Comparison of ENCODE assay signal across 17 cellular contexts in genomic region chr10:114195079-114195478, GRCh38. TPM values are rescaled to one million over a fixed set of nuclear protein-coding genes. Genes with fewer than 3 reads are reported as not detected.
DNase-seq lines count a peak whose midpoint lies in the region; ATAC-seq and TF ChIP-seq lines count a peak whose summit lies in the region.
"Had no signal": no experiment of that assay in that cellular context is flagged by ENCODE, and none has a peak within 500 bp of the region (broad histone marks: within the 10 kb centered on the region; RNA-seq: fewer than 3 reads in every experiment).

No MANE protein-coding gene starts in this region.

- H3K4me3 Mint-ChIP-seq in T-cell (no peak overlapping the region), Caco-2 (ENCODE audit: unreplicated experiment) (no peak overlapping the region)

- no peak for TF ChIP-seq CTCF in GM06990 (IDR thresholded peaks at IDR 0.05; ENCODE audit: insufficient read depth, low read length, poor library complexity, severe bottlenecking)
- TF ChIP-seq CTCF in Caco-2 (IDR thresholded peaks at IDR 0.05; ENCODE audit: insufficient read depth in 1 of 2, low read depth in 1 of 2, low read length in 1 of 2, severe bottlenecking in 1 of 2, unreplicated experiment in 1 of 2), result no peak

- H3K4me3 ChIP-seq in GM06990 (replicated peaks; ENCODE audit: low read depth, low read length) (no peak overlapping the region), Caco-2 (ENCODE audit: low read depth, low read length) (no peak overlapping the region)
- H3K4me3 ChIP-seq: left lung, ovary, vagina had no signal

- no TSS peak for BruUV-seq in Caco-2 (replicated peaks; lab: Mats Ljungman, UMichigan)

- POLR2A ChIA-PET in T-cell (lab: Charles Lee), result no interaction called here
- POLR2A ChIA-PET in Caco-2 (lab: Charles Lee), result no interaction called here

- intact Hi-C loops in Caco-2 (cut with micrococcal nuclease; ENCODE audit: unreplicated experiment), result no loop called here

- H3K27me3 ChIP-seq in GM06990 (replicated peaks; ENCODE audit: control insufficient read depth, insufficient read depth, low read length) (no peaks in the 10 kb centered on the region), Caco-2 (replicated peaks; ENCODE audit: control insufficient read depth, insufficient read depth, low read length) (no peaks in the 10 kb centered on the region)
- H3K27me3 ChIP-seq: left lung, ovary, vagina had no signal

- CTCF ChIA-PET in T-cell (lab: Charles Lee) (interaction anchor here in 1 of 2 donors (0.6 kb wide), 1 partner anchor 12 kb away, joined by 3 read pairs; no protein-coding TSS in a partner anchor), Caco-2 (lab: Charles Lee) (interaction anchor here (0.6 kb wide), 2 partner anchors 18 to 77 kb away, joined by 3 read pairs; no protein-coding TSS in a partner anchor)

- no peaks in the 10 kb centered on the region for H3K9me3 ChIP-seq in Caco-2
- H3K9me3 ChIP-seq: left lung, ovary, vagina had no signal

- H3K4me1 Mint-ChIP-seq in T-cell, result peaks cover 0 to 7% (median 3%) of the 10 kb centered on the region in 3 donors
- H3K4me1 Mint-ChIP-seq in Caco-2 (ENCODE audit: low read depth, unreplicated experiment), result peaks cover 11% of the 10 kb centered on the region

- H3K27me3 Mint-ChIP-seq in T-cell (peaks cover 16 to 43% of the 10 kb centered on the region in 2 donors), Caco-2 (ENCODE audit: insufficient read depth, unreplicated experiment) (no peaks in the 10 kb centered on the region)

- ATAC-seq in GM19395 (IDR thresholded peaks at IDR 0.05; ENCODE audit: unreplicated experiment) (peak; percentile 98), HG02938 (IDR thresholded peaks at IDR 0.05; ENCODE audit: unreplicated experiment) (peak; percentile 97), T-cell (replicated peaks in 1 of 4) (no peak)
- ATAC-seq: left lung, Panc1 had no signal

- peaks cover 6% of the 10 kb centered on the region; the same call in 1 of the 2 replicates for H3K4me1 ChIP-seq in Caco-2
- H3K4me1 ChIP-seq: left lung, vagina had no signal

- H3K27ac Mint-ChIP-seq in T-cell (no peak overlapping the region), Caco-2 (ENCODE audit: unreplicated experiment) (no peak overlapping the region)

- H3K36me3 Mint-ChIP-seq in T-cell (no peaks in the 10 kb centered on the region), Caco-2 (ENCODE audit: insufficient read depth, unreplicated experiment) (no peaks in the 10 kb centered on the region)

- peak; percentile 17 for DNase-seq in GM06990 (ENCODE audit: extremely low read depth, insufficient read length)
- peak; percentile 32 for DNase-seq in HT-29 (ENCODE audit: low spot score)
- DNase-seq in T-cell, result no peak
- no peak for DNase-seq in DMS153 treated with DMSO at 0.1 percent for 48 hours (lab: John Stamatoyannopoulos, UW; ENCODE audit: unreplicated experiment)
- DNase-seq in Caco-2, result no peak
- DNase-seq in amygdala (lab: John Stamatoyannopoulos, UW), result no peak
- DNase-seq: activated gamma-delta T cell, foreskin fibroblast, HCEC 1CT, left lung, NCI-H1105 treated with DMSO at 0.1 percent for 48 hours, ovary had no signal

- H3K9me3 Mint-ChIP-seq in T-cell (no peaks in the 10 kb centered on the region), Caco-2 (ENCODE audit: unreplicated experiment) (no peaks in the 10 kb centered on the region)

- H3K36me3 ChIP-seq in GM06990 (ENCODE audit: control insufficient read depth, insufficient read depth, low read length) (no peaks in the 10 kb centered on the region), Caco-2 (ENCODE audit: control insufficient read depth, insufficient read depth, low read length) (no peaks in the 10 kb centered on the region)
- H3K36me3 ChIP-seq: left lung, ovary, vagina had no signal

RNA-seq across cellular contexts. Expression of gene TDRD1, which starts 15.9 kb away (rescaled TPM):
- total RNA-seq in HT-29 (2014; rRNA removed; shearing (Covaris generic)), result not detected in 2 replicates
- total RNA-seq in T-cell (under 1 TPM in 4 of 5 donors, not detected in 1; 0.12 to 0.38 (median 0.25) TPM), Caco-2 (2022) (0.14 TPM in 1 of 2 replicates, not detected in the other)
- total RNA-seq: G401, vagina had no signal

RNA-seq across cellular contexts. Expression of gene CCDC186, which starts 21.1 kb away (rescaled TPM):
- 7.2 and 9.8 TPM in 2 replicates for total RNA-seq in HT-29 (2014; rRNA removed; shearing (Covaris generic))
- total RNA-seq in T-cell, result 10 to 100 TPM; 25.2 to 46.7 (median 27.0) TPM
- 26.3 and 30.4 TPM in 2 replicates for total RNA-seq in Caco-2 (2022)

RNA-seq across cellular contexts. Expression of gene VWA2, which starts 44.0 kb away (rescaled TPM):
- 30.2 and 31.6 TPM in 2 replicates for total RNA-seq in HT-29 (2014; rRNA removed; shearing (Covaris generic))
- total RNA-seq in T-cell (not detected), Caco-2 (2022) (1.2 and 1.3 TPM in 2 replicates)
- total RNA-seq: G401 had no signal

Comparison
In these comparisons a context has a peak if more than half of its experiments do, and no peak if none do; other contexts are left out.
1. DNase-seq: peak in GM06990 (single experiment) and HT-29 (single experiment); none in T-cell (0 of 34), DMS153 treated with DMSO at 0.1 percent for 48 hours (single experiment), Caco-2 (0 of 2) and amygdala (0 of 56).
2. ATAC-seq: peak in GM19395 (single experiment) and HG02938 (single experiment); none in T-cell (0 of 4).
3. RNA of gene VWA2, which starts 44.0 kb away (total RNA-seq): 30.2 to 31.6 TPM in HT-29; 1.2 to 1.3 TPM in Caco-2 and not detected in T-cell; every median in the first group is over 10 times any median in the second.